In the genomic region with DNA sequence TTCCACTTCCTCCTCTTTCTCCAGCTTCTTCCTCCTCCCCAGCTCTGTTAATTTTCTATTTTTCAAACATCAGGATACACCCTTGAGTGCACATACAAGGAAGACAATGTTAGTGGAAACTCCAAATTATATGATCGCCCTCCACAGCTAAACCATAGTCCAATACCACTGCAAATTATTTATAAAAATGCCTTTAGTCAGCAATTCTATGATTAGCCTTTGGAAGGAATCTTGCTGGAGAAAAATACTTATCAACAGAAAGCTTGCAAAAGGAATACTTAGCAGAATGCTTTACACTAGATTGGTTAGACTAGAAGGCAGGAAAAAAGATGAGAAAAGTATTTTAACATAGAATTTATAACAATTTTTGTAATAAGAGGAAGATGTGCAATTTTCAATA, we compare ENCODE assay signal across 14 cellular contexts.
"Had no signal": no experiment of that assay in that cellular context is flagged by ENCODE, and none has a peak within 500 bp of the region (broad histone marks: within the 10 kb centered on the region; RNA-seq: fewer than 3 reads in every experiment).

No MANE protein-coding gene starts in this region.

- H3K27ac ChIP-seq: colonic mucosa, parathyroid adenoma, thyroid gland had no signal

- H3K4me1 Mint-ChIP-seq: activated naive CD4-positive, alpha-beta T cell treated with anti-CD3 and anti-CD28 coated beads, Interleukin-2, amount 50 U/mL, for 24 hours; stimulated activated memory B cell treated with anti-CD40 and anti-IgM and Interleukin-4, amounts not matched to agents 10 μg/mL and 1 μg/mL and 100 μg/mL, for 72 hours had no signal

- H3K27ac Mint-ChIP-seq: activated CD8-positive, alpha-beta T cell treated with anti-CD3 and anti-CD28 coated beads for 36 hours; activated naive CD4-positive, alpha-beta T cell treated with anti-CD3 and anti-CD28 coated beads, Interleukin-2, amount 50 U/mL, for 24 hours; stimulated activated memory B cell treated with anti-CD40 and anti-IgM and Interleukin-4, amounts not matched to agents 10 μg/mL and 1 μg/mL and 100 μg/mL, for 72 hours had no signal

- H3K4me3 ChIP-seq: colonic mucosa, thyroid gland had no signal

- H3K9me3 Mint-ChIP-seq: activated CD8-positive, alpha-beta T cell treated with anti-CD3 and anti-CD28 coated beads for 36 hours; activated naive CD4-positive, alpha-beta T cell treated with anti-CD3 and anti-CD28 coated beads, Interleukin-2, amount 50 U/mL, for 24 hours; activated T-cell treated with anti-CD3 and anti-CD28 coated beads, Interleukin-2, amount 50 U/mL, for 4 hours; stimulated activated memory B cell treated with anti-CD40 and anti-IgM and Interleukin-4, amounts not matched to agents 10 μg/mL and 1 μg/mL and 100 μg/mL, for 72 hours had no signal

- H3K9me3 ChIP-seq: colonic mucosa, thyroid gland had no signal

- H3K27me3 ChIP-seq: colonic mucosa, thyroid gland had no signal

- H3K4me1 ChIP-seq: colonic mucosa, parathyroid adenoma, thyroid gland had no signal

- DNase-seq: activated CD4-positive, alpha-beta T cell treated with anti-CD3 and anti-CD28 coated beads for 4 hours; activated CD8-positive, alpha-beta T cell treated with anti-CD3 and anti-CD28 coated beads for 36 hours; activated effector memory CD4-positive, alpha-beta T cell treated with Interleukin-2 at 50 U/mL for 16 hours; activated T-cell treated with anti-CD3 and anti-CD28 coated beads, Interleukin-2, amount 50 U/mL, for 4 hours; caudate nucleus; colonic mucosa; hippocampal formation; kidney glomerular epithelial cell; midbrain; stimulated activated CD4-positive, alpha-beta T cell treated with anti-CD3 and anti-CD28 coated beads, Interleukin-2, amount 100 ng/mL, for 48 hours; thyroid gland had no signal

- H3K36me3 ChIP-seq: colonic mucosa, thyroid gland had no signal

- H3K4me3 Mint-ChIP-seq: activated CD8-positive, alpha-beta T cell treated with anti-CD3 and anti-CD28 coated beads for 36 hours; activated naive CD4-positive, alpha-beta T cell treated with anti-CD3 and anti-CD28 coated beads, Interleukin-2, amount 50 U/mL, for 24 hours; activated T-cell treated with anti-CD3 and anti-CD28 coated beads, Interleukin-2, amount 50 U/mL, for 4 hours; stimulated activated memory B cell treated with anti-CD40 and anti-IgM and Interleukin-4, amounts not matched to agents 10 μg/mL and 1 μg/mL and 100 μg/mL, for 72 hours had no signal

- H3K36me3 Mint-ChIP-seq: activated naive CD4-positive, alpha-beta T cell treated with anti-CD3 and anti-CD28 coated beads, Interleukin-2, amount 50 U/mL, for 24 hours; stimulated activated memory B cell treated with anti-CD40 and anti-IgM and Interleukin-4, amounts not matched to agents 10 μg/mL and 1 μg/mL and 100 μg/mL, for 72 hours had no signal
